In the genomic region with DNA sequence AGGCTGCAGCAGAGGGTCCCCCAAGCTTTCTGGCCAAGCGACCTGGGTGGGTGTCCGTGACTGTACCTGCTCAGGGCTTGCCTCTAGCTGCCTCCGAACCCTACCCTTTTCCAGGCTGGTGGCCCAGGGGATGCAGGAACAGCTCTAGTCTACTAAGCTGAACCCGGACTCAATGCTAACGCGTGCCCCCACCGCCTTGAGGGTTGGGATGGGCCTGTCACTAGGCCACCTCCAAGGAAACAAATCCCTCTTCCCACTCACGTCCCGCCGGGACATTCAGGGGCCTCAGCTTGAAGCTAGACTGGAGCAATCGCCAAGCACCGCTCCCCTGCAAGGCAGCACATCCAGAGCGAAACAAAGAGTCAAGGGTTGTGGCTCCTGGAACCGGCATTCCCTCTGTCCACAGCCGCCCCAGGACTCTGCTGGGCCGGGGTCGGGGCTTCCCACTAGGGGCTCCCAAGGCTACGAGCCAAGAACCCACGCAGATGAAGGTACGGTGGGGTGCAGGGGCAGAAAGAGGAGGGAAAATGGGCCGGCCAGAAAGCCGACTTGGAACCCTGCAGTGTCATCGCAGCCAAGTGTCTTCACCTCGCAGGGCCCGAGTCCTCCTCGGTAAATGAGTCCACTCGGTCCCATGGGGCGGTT, we compare ENCODE assay signal across 8 cellular contexts. TPM values are rescaled to one million over a fixed set of nuclear protein-coding genes. Genes with fewer than 3 reads are reported as not detected.
DNase-seq lines count a peak whose midpoint lies in the region; ATAC-seq and TF ChIP-seq lines count a peak whose summit lies in the region.

No MANE protein-coding gene starts in this region.

- H3K4me1 ChIP-seq in OCI-LY3 (ENCODE audit: low read length): peaks cover 68% of the 10 kb centered on the region
- H3K4me1 ChIP-seq in colonic mucosa: peaks cover 10% of the 10 kb centered on the region
- peaks cover 16% of the 10 kb centered on the region for H3K4me1 ChIP-seq in mesodermal cell (ENCODE audit: control insufficient read depth, insufficient read depth, low read length, poor library complexity, severe bottlenecking)

- H3K9me3 ChIP-seq in OCI-LY3 (ENCODE audit: insufficient read depth, low read length) (no peaks in the 10 kb centered on the region), colonic mucosa (no peaks in the 10 kb centered on the region), mesodermal cell (ENCODE audit: control insufficient read depth, low read length) (no peaks in the 10 kb centered on the region)

- H3K27ac ChIP-seq in OCI-LY3 (ENCODE audit: low read length): peak overlapping the region; percentile 71
- H3K27ac ChIP-seq in colonic mucosa: peak overlapping the region; percentile 91
- H3K27ac ChIP-seq in mesodermal cell (ENCODE audit: low read depth, low read length, severe bottlenecking): peak overlapping the region; percentile 59

- H3K36me3 Mint-ChIP-seq in type B pancreatic cell: no peaks in the 10 kb centered on the region

- H3K9me3 Mint-ChIP-seq in type B pancreatic cell: no peaks in the 10 kb centered on the region

- H3K27me3 ChIP-seq in OCI-LY3 (ENCODE audit: low read depth, low read length) (no peaks in the 10 kb centered on the region), colonic mucosa (no peaks in the 10 kb centered on the region)

- peaks cover 3% of the 10 kb centered on the region for H3K36me3 ChIP-seq in OCI-LY3 (replicated peaks; ENCODE audit: low read depth, low read length)
- H3K36me3 ChIP-seq in colonic mucosa: no peaks in the 10 kb centered on the region
- no peaks in the 10 kb centered on the region for H3K36me3 ChIP-seq in mesodermal cell (ENCODE audit: control insufficient read depth, insufficient read depth, low read length)

- peak overlapping the region; percentile 70 for H3K27ac Mint-ChIP-seq in type B pancreatic cell

- H3K9ac ChIP-seq in OCI-LY3 (ENCODE audit: low read length) (peak overlapping the region; percentile 85), colonic mucosa (ENCODE audit: low read depth in 2 of 2, low read length in 2 of 2) (peak overlapping the region; percentile 83 to 95)

- no peak for TF ChIP-seq CTCF in OCI-LY3 (IDR thresholded peaks at IDR 0.05; ENCODE audit: low read depth, low read length)
- no peak for TF ChIP-seq CTCF in colonic mucosa (IDR thresholded peaks at IDR 0.05)
- TF ChIP-seq CTCF in type B pancreatic cell (conservative IDR thresholded peaks at IDR 0.05): no peak

- peaks cover 25% of the 10 kb centered on the region for H3K79me2 ChIP-seq in OCI-LY3 (ENCODE audit: low read length)

- H3K4me2 ChIP-seq in OCI-LY3 (ENCODE audit: low read length): peak overlapping the region; percentile 95

- DNase-seq in AG08396 (ENCODE audit: low spot score) (peak; percentile 41), colonic mucosa (peak; percentile 54), type B pancreatic cell (ENCODE audit: extremely low spot score, unreplicated experiment) (no peak), inferior parietal cortex (ENCODE audit: extremely low spot score) (no peak)
- DNase-seq in activated effector memory CD4-positive, alpha-beta T cell treated with anti-CD3 and anti-CD28 coated beads, Interleukin-2, amount 50 U/mL, for 16 hours: no peak

- peak overlapping the region; percentile 14; the same call in 1 of the 2 replicates for H2AFZ ChIP-seq in OCI-LY3 (ENCODE audit: low read depth, low read length)

- H4K20me1 ChIP-seq in OCI-LY3 (ENCODE audit: insufficient read depth, low read length): no peaks in the 10 kb centered on the region

- H3K4me3 ChIP-seq in OCI-LY3 (ENCODE audit: low read length) (peak overlapping the region; percentile 86), colonic mucosa (peak overlapping the region; percentile 71), mesodermal cell (ENCODE audit: extremely low read depth, insufficient read depth, low read length, poor library complexity, severe bottlenecking) (peak overlapping the region; percentile 54)

- H3K4me1 Mint-ChIP-seq in type B pancreatic cell (ENCODE audit: unreplicated experiment): peaks cover 28% of the 10 kb centered on the region

- intact Hi-C loops in colonic mucosa (cut with DNase I): loop anchor here (5.0 kb wide), 1 partner anchor 133 kb away; no protein-coding TSS in a partner anchor

- peak overlapping the region; percentile 81 for H3K4me3 Mint-ChIP-seq in type B pancreatic cell

- 33 to 36% methylated on average over 26 to 28 of the region's 28 CpGs for WGBS in mesodermal cell (ENCODE audit: insufficient coverage in 2 of 2), 2 experiments

- peak; percentile 3 for ATAC-seq in GM19438 (IDR thresholded peaks at IDR 0.05; ENCODE audit: low read depth, unreplicated experiment)

- H3K27me3 Mint-ChIP-seq in type B pancreatic cell: no peaks in the 10 kb centered on the region

RNA-seq across cellular contexts. Expression of gene FBXL22, which starts 2.9 kb away (rescaled TPM):
- total RNA-seq in colonic mucosa (1 to 10 TPM; 2.1 to 4.4 TPM), type B pancreatic cell (ENCODE audit: low replicate concordance) (0.45 and 1.1 TPM in 2 replicates)
- not detected for polyA plus RNA-seq in mesodermal cell (2013, experiment 1 of 2)
- polyA plus RNA-seq in mesodermal cell (2013, experiment 2 of 2): not detected

Comparison
In these comparisons a context has a peak if more than half of its experiments do, and no peak if none do; other contexts are left out.
1. DNase-seq: peak in AG08396 (single experiment) and colonic mucosa (single experiment); none in type B pancreatic cell (single experiment), activated effector memory CD4-positive, alpha-beta T cell treated with anti-CD3 and anti-CD28 coated beads, Interleukin-2, amount 50 U/mL, for 16 hours (single experiment) and inferior parietal cortex (single experiment).
2. Peak in every context shown above with its lines, with median percentiles within 50 percentile points of each other: H3K27ac ChIP-seq and H3K4me3 ChIP-seq.